ENCODE assay signal across 13 cellular contexts in genomic region chr1:229109320-229109761, GRCh38.
DNase-seq lines count a peak whose midpoint lies in the region; ATAC-seq and TF ChIP-seq lines count a peak whose summit lies in the region.
"Had no signal": no experiment of that assay in that cellular context is flagged by ENCODE, and none has a peak within 500 bp of the region (broad histone marks: within the 10 kb centered on the region; RNA-seq: fewer than 3 reads in every experiment).

No MANE protein-coding gene starts in this region.

- TF ChIP-seq CTCF in A673 (conservative IDR thresholded peaks at IDR 0.05; ENCODE audit: low read depth, low read length) (no peak), OCI-LY3 (IDR thresholded peaks at IDR 0.05; ENCODE audit: low read depth, low read length) (no peak), parathyroid adenoma (IDR thresholded peaks at IDR 0.05) (no peak)

- no TSS peak for BruUV-seq in A673 (replicated peaks; lab: Mats Ljungman, UMichigan)

- H3K79me2 ChIP-seq in OCI-LY3 (ENCODE audit: low read length): no peaks in the 10 kb centered on the region
- no peaks in the 10 kb centered on the region for H3K79me2 ChIP-seq in parathyroid adenoma

- H3K9me3 ChIP-seq in A673 (ENCODE audit: low read depth, low read length, poor library complexity, severe bottlenecking) (no peaks in the 10 kb centered on the region), OCI-LY3 (ENCODE audit: insufficient read depth, low read length) (no peaks in the 10 kb centered on the region), parathyroid adenoma (ENCODE audit: control insufficient read depth, low read length) (no peaks in the 10 kb centered on the region)
- H3K9me3 ChIP-seq: upper lobe of left lung had no signal

- intact Hi-C loops in A673 (cut with micrococcal nuclease; ENCODE audit: unreplicated experiment): no loop called here
- intact Hi-C loops in left cardiac atrium (cut with DNase I): no loop called here

- no peaks in the 10 kb centered on the region for H3K27me3 ChIP-seq in A673 (replicated peaks; ENCODE audit: insufficient read depth, low read depth, low read length, poor library complexity)
- peaks cover 65% of the 10 kb centered on the region for H3K27me3 ChIP-seq in OCI-LY3 (ENCODE audit: low read depth, low read length)
- no peaks in the 10 kb centered on the region for H3K27me3 ChIP-seq in parathyroid adenoma (ENCODE audit: control insufficient read depth, insufficient read depth, low read length)
- H3K27me3 ChIP-seq: upper lobe of left lung had no signal

- H3K36me3 ChIP-seq in A673 (ENCODE audit: insufficient read depth, low read length, poor library complexity, severe bottlenecking): no peaks in the 10 kb centered on the region
- H3K36me3 ChIP-seq in OCI-LY3 (replicated peaks; ENCODE audit: low read depth, low read length): no peaks in the 10 kb centered on the region
- H3K36me3 ChIP-seq in parathyroid adenoma (ENCODE audit: control insufficient read depth, insufficient read depth, low read length): no peaks in the 10 kb centered on the region
- H3K36me3 ChIP-seq: upper lobe of left lung had no signal

- H3K4me2 ChIP-seq in OCI-LY3 (ENCODE audit: low read length) (peak overlapping the region; percentile 69), parathyroid adenoma (ENCODE audit: low read length) (no peak overlapping the region)

- peak; percentile 49 to 82 for ATAC-seq in left cardiac atrium
- no peak for ATAC-seq in HG03565 (IDR thresholded peaks at IDR 0.05; ENCODE audit: unreplicated experiment)
- ATAC-seq: effector memory CD8-positive, alpha-beta T cell had no signal

- peak; percentile 14 for DNase-seq in A673 (ENCODE audit: low spot score)
- no peak for DNase-seq in left cardiac atrium
- no peak for DNase-seq in NK-92 treated with Interleukin-12 subunit alpha and Interleukin-12 subunit beta, amount 100 ng/mL, for 24 hours (lab: John Stamatoyannopoulos, UW)
- no peak for DNase-seq in NCI-H1417 treated with DMSO at 0.1 percent for 48 hours (lab: John Stamatoyannopoulos, UW)
- no peak for DNase-seq in activated T-cell treated with anti-CD3 and anti-CD28 coated beads, Interleukin-2, amount 50 U/mL, for 48 hours
- DNase-seq: effector memory CD8-positive, alpha-beta T cell; glutamatergic neuron; NCI-H1092 treated with DMSO at 0.1 percent for 48 hours; NCI-H510A had no signal

- H3K9ac ChIP-seq in OCI-LY3 (ENCODE audit: low read length) (no peak overlapping the region; the same call in 1 of the 2 replicates), parathyroid adenoma (no peak overlapping the region)

- CTCF ChIA-PET in A673 (lab: Charles Lee): no interaction called here

- H3K4me1 ChIP-seq in A673 (ENCODE audit: insufficient read depth, low read length, poor library complexity, severe bottlenecking) (no peaks in the 10 kb centered on the region), OCI-LY3 (ENCODE audit: low read length) (peaks cover 19% of the 10 kb centered on the region), parathyroid adenoma (no peaks in the 10 kb centered on the region)
- H3K4me1 ChIP-seq: upper lobe of left lung had no signal

- no peak overlapping the region for H3K27ac ChIP-seq in A673 (ENCODE audit: low read depth, low read length, poor library complexity, severe bottlenecking)
- H3K27ac ChIP-seq in OCI-LY3 (ENCODE audit: low read length): no peak overlapping the region
- no peak overlapping the region for H3K27ac ChIP-seq in parathyroid adenoma
- H3K27ac ChIP-seq: upper lobe of left lung had no signal

- no peak overlapping the region for H3K4me3 ChIP-seq in A673 (ENCODE audit: low read depth, low read length, poor library complexity, severe bottlenecking)
- peak overlapping the region; percentile 31 for H3K4me3 ChIP-seq in OCI-LY3 (ENCODE audit: low read length)
- H3K4me3 ChIP-seq in parathyroid adenoma (ENCODE audit: low read depth, low read length): no peak overlapping the region
- H3K4me3 ChIP-seq: upper lobe of left lung had no signal

- no peak overlapping the region for H2AFZ ChIP-seq in OCI-LY3 (ENCODE audit: low read depth, low read length)
- H2AFZ ChIP-seq in parathyroid adenoma: peak overlapping the region; percentile 60

- no peaks in the 10 kb centered on the region for H4K20me1 ChIP-seq in OCI-LY3 (ENCODE audit: insufficient read depth, low read length)

- POLR2A ChIA-PET in A673 (lab: Charles Lee; ENCODE audit: low non-redundant PET): no interaction called here
